Comparison of ENCODE assay signal across 1 cellular context in genomic region chr11:58060939-58061672, GRCh38.
TF ChIP-seq lines count a peak whose summit lies in the region.

No MANE protein-coding gene starts in this region.

TF ChIP-seq in SK-N-SH treated with all-trans-retinoic acid at 6 μM for 48 hours, 23 proteins besides CTCF, POLR2A, EP300 and RAD21 (continued from another document):
- TF ChIP-seq CSRNP3 (CRISPR knock-in tag; IDR thresholded peaks at IDR 0.05) (no peak), PATZ1 (CRISPR knock-in tag; IDR thresholded peaks at IDR 0.05; ENCODE audit: borderline replicate concordance) (no peak), ZFP3 (CRISPR knock-in tag; IDR thresholded peaks at IDR 0.05) (no peak)
TF ChIP-seq in SK-N-SH treated with all-trans-retinoic acid at 6 μM for 48 hours: peak in this region for 0.
